In the genomic region with DNA sequence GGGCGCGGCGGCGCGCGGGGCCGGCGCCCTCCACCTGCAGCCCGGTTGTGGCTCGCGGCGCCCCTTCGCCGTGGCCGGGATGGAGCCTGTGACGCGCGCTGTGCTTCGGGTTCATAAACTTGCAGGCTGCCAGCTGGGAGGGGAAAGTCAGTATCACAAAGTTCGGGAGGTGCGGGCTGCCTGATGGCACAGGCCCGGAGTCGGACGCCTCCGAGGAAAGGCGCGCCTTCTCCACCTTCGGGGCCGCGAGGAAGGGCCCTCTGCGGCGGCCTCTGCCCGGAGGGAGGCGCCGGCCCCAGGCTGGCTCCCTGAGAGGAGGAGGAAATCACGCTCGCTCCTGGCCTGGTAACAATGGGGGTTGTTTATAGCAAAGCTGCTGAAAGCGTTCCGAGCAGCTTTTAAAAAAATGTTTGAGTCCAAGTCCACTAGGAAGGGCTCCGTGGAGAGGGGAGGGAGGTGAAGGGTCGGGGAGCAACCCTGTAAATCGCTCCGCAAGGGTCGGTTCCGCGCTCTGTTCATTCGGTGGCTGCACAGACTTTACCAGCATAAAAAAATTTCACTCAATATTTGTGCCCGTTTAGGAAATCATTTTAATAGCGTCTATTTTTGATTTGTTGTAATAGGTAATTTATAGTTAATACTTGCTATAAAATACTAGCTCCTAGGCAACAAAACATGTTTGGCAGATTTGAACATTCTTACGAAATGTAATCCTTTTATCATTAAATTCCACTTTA, we compare ENCODE assay signal across 8 cellular contexts. TPM values are rescaled to one million over a fixed set of nuclear protein-coding genes. Genes with fewer than 3 reads are reported as not detected.
DNase-seq lines count a peak whose midpoint lies in the region; ATAC-seq, FAIRE-seq and TF ChIP-seq lines count a peak whose summit lies in the region.

No MANE protein-coding gene starts in this region.

- H3K36me3 ChIP-seq in astrocyte (ENCODE audit: insufficient read depth, low read length) (no peaks in the 10 kb centered on the region), trophoblast cell (ENCODE audit: control insufficient read depth in 1 of 2, insufficient read depth in 2 of 2, low read length in 2 of 2) (peaks cover 0 to 2% of the 10 kb centered on the region in 2 experiments)

- H4K12ac ChIP-seq in trophoblast cell (ENCODE audit: low read depth, low read length): peak overlapping the region; percentile 52

- H3K23ac ChIP-seq in trophoblast cell (ENCODE audit: low read length): no peak overlapping the region

- H3K9me3 Mint-ChIP-seq in astrocyte (ENCODE audit: unreplicated experiment): peaks cover 4% of the 10 kb centered on the region

- peak overlapping the region; percentile 61 for H2BK120ac ChIP-seq in trophoblast cell (ENCODE audit: insufficient read depth, low read length, poor library complexity)

- no peak for TF ChIP-seq CTCF in AG10803 (conservative IDR thresholded peaks at IDR 0.05; ENCODE audit: low read length)
- TF ChIP-seq CTCF in astrocyte (IDR thresholded peaks at IDR 0.05; ENCODE audit: insufficient read depth, low read depth, low read length): no peak

- no peak for FAIRE-seq in astrocyte (lab: Jason Lieb, UNC)

- H2BK12ac ChIP-seq in trophoblast cell (ENCODE audit: low read length): peak overlapping the region; percentile 44

- peaks cover 12% of the 10 kb centered on the region for H3K4me1 ChIP-seq in astrocyte (ENCODE audit: insufficient read depth, low read length)
- H3K4me1 ChIP-seq in trophoblast cell (ENCODE audit: control insufficient read depth in 1 of 2, insufficient read depth in 2 of 2, low read length in 2 of 2): peaks cover 3 to 5% of the 10 kb centered on the region in 2 experiments

- H3K79me1 ChIP-seq in trophoblast cell (ENCODE audit: low read length): peaks cover 21% of the 10 kb centered on the region

- H3K14ac ChIP-seq in trophoblast cell (ENCODE audit: low read length): peak overlapping the region; percentile 48

- H3K79me2 ChIP-seq in astrocyte (ENCODE audit: insufficient read depth, low read length) (peaks cover 53% of the 10 kb centered on the region), trophoblast cell (ENCODE audit: control insufficient read depth, insufficient read depth, low read length, poor library complexity) (peaks cover 23% of the 10 kb centered on the region)

- H3K9me3 ChIP-seq in astrocyte (ENCODE audit: insufficient read depth, low read depth, low read length) (no peaks in the 10 kb centered on the region), trophoblast cell (ENCODE audit: insufficient read depth, low read depth, low read length) (no peaks in the 10 kb centered on the region)

- peaks cover 34% of the 10 kb centered on the region for H3K4me1 Mint-ChIP-seq in astrocyte (ENCODE audit: low read depth, unreplicated experiment)

- H3K27me3 ChIP-seq in astrocyte (ENCODE audit: insufficient read depth, low read length) (no peaks in the 10 kb centered on the region), trophoblast cell (ENCODE audit: insufficient read depth, low read length) (no peaks in the 10 kb centered on the region)

- H3K4me3 ChIP-seq in AG10803 (ENCODE audit: low read length) (peak overlapping the region; percentile 65), astrocyte (ENCODE audit: insufficient read depth, low read depth, low read length) (peak overlapping the region; percentile 69), trophoblast cell (ENCODE audit: low read depth, low read length) (peak overlapping the region; percentile 79)

- peak overlapping the region; percentile 66 for H3K4ac ChIP-seq in trophoblast cell (ENCODE audit: low read depth, low read length)

- H3K9ac ChIP-seq in astrocyte (ENCODE audit: low read length) (peak overlapping the region; percentile 78), trophoblast cell (ENCODE audit: low read length) (peak overlapping the region; percentile 44)

- H2AFZ ChIP-seq in astrocyte (ENCODE audit: low read depth, low read length) (peak overlapping the region; percentile 64), trophoblast cell (ENCODE audit: insufficient read depth, low read length, poor library complexity) (peak overlapping the region; percentile 73)

- H4K91ac ChIP-seq in trophoblast cell (ENCODE audit: low read depth, low read length): peak overlapping the region; percentile 94

- no peaks in the 10 kb centered on the region for H3K27me3 Mint-ChIP-seq in astrocyte (ENCODE audit: low read depth, unreplicated experiment)

- peak overlapping the region; percentile 54 for H4K8ac ChIP-seq in trophoblast cell (ENCODE audit: low read depth, low read length)

- ATAC-seq in GM18517 (IDR thresholded peaks at IDR 0.05; ENCODE audit: unreplicated experiment): peak; percentile 31
- peak; percentile 36 for ATAC-seq in HG03097 (IDR thresholded peaks at IDR 0.05; ENCODE audit: low FRiP score, unreplicated experiment)
- peak; percentile 32 for ATAC-seq in left ventricle myocardium superior
- ATAC-seq in GM18519 (IDR thresholded peaks at IDR 0.05; ENCODE audit: low FRiP score, unreplicated experiment): no peak

- DNase-seq in AG10803 (ENCODE audit: low read depth) (peak; percentile 40), RKO (ENCODE audit: low spot score) (peak; percentile 53), astrocyte (ENCODE audit: low read depth) (no peak), left ventricle myocardium superior (peak; percentile 59), trophoblast cell (peak; percentile 79 to 82)

- H3K36me3 Mint-ChIP-seq in astrocyte (ENCODE audit: low read depth, unreplicated experiment): no peaks in the 10 kb centered on the region

- H3K4me2 ChIP-seq in astrocyte (ENCODE audit: low read length): peak overlapping the region; percentile 88
- H3K4me2 ChIP-seq in trophoblast cell (ENCODE audit: low read length): peak overlapping the region; percentile 81

- no peak overlapping the region for H3K27ac ChIP-seq in astrocyte (ENCODE audit: low read depth, low read length)
- H3K27ac ChIP-seq in trophoblast cell (ENCODE audit: low read depth, low read length): peak overlapping the region; percentile 86

- H4K20me1 ChIP-seq in astrocyte (ENCODE audit: insufficient read depth, low read length): peaks cover 51% of the 10 kb centered on the region

- no CpG with 5 or more reads among the region's 50 CpGs for WGBS in trophoblast cell (ENCODE audit: extremely low coverage, insufficient coverage, insufficient read length)

- H2AK5ac ChIP-seq in trophoblast cell (ENCODE audit: low read length): peak overlapping the region; percentile 13

- peak overlapping the region; percentile 99 for H3K4me3 Mint-ChIP-seq in astrocyte (ENCODE audit: unreplicated experiment)

- H3K18ac ChIP-seq in trophoblast cell (ENCODE audit: low read length): peak overlapping the region; percentile 72

- intact Hi-C loops in left ventricle myocardium superior (cut with micrococcal nuclease): no loop called here

- H3K27ac Mint-ChIP-seq in astrocyte (ENCODE audit: unreplicated experiment): peak overlapping the region; percentile 92

- peak overlapping the region; percentile 76 for H2BK5ac ChIP-seq in trophoblast cell (ENCODE audit: low read depth, low read length, poor library complexity)

RNA-seq across cellular contexts. Expression of a gene that starts 1.0 kb away (rescaled TPM):
- total RNA-seq in astrocyte (95.0 and 102 TPM in 2 replicates), left ventricle myocardium superior (52.6 TPM)
- 195 and 197 TPM in 2 replicates for polyA plus RNA-seq in trophoblast cell (2013)
